Comparison of ENCODE assay signal across 33 cellular contexts in genomic region chr1:231045318-231045717, GRCh38. TPM values are rescaled to one million over a fixed set of nuclear protein-coding genes. Genes with fewer than 3 reads are reported as not detected.
DNase-seq lines count a peak whose midpoint lies in the region; ATAC-seq and TF ChIP-seq lines count a peak whose summit lies in the region.
"Had no signal": no experiment of that assay in that cellular context is flagged by ENCODE, and none has a peak within 500 bp of the region (broad histone marks: within the 10 kb centered on the region; RNA-seq: fewer than 3 reads in every experiment).

No MANE protein-coding gene starts in this region.

- peaks cover 17% of the 10 kb centered on the region for H3K4me1 Mint-ChIP-seq in stimulated activated naive CD8-positive, alpha-beta T cell treated with anti-CD3 and anti-CD28 coated beads, Interleukin-15, amount 100 ng/mL, for 72 hours
- peaks cover 8% of the 10 kb centered on the region for H3K4me1 Mint-ChIP-seq in chondrocyte (ENCODE audit: low read depth)

- H3K27me3 ChIP-seq in psoas muscle (ENCODE audit: insufficient read depth in 3 of 3, low read length in 2 of 3), result peaks cover 0 to 32% (median 0%) of the 10 kb centered on the region in 3 donors
- H3K27me3 ChIP-seq: pancreas, testis had no signal

- no peaks in the 10 kb centered on the region for H3K36me3 ChIP-seq in psoas muscle (ENCODE audit: insufficient read depth in 1 of 2, low read depth in 1 of 2)
- H3K36me3 ChIP-seq: MG63, pancreas had no signal

- intact Hi-C loops in psoas muscle (cut with DNase I), result no loop called here

- no peaks in the 10 kb centered on the region for H3K4me1 ChIP-seq in psoas muscle
- H3K4me1 ChIP-seq: pancreas, testis had no signal

- peak; percentile 16 for ATAC-seq in stimulated activated naive CD8-positive, alpha-beta T cell treated with anti-CD3 and anti-CD28 coated beads, Interleukin-15, amount 100 ng/mL, for 72 hours
- ATAC-seq in stimulated activated naive CD8-positive, alpha-beta T cell treated with anti-CD3 and anti-CD28 coated beads, Interleukin-15, Interleukin-2, amounts not matched to agents 100 U/mL and 50 U/mL, for 24 hours, result no peak
- no peak for ATAC-seq in GM18861 (IDR thresholded peaks at IDR 0.05; ENCODE audit: unreplicated experiment)
- ATAC-seq in psoas muscle, result no peak
- ATAC-seq: left lobe of liver, pancreas, right cardiac atrium had no signal

- peaks cover 7% of the 10 kb centered on the region for H3K36me3 Mint-ChIP-seq in chondrocyte (ENCODE audit: low read depth)
- H3K36me3 Mint-ChIP-seq: activated naive CD8-positive, alpha-beta T cell treated with anti-CD3 and anti-CD28 coated beads for 36 hours had no signal

- no peak overlapping the region for H3K27ac ChIP-seq in psoas muscle
- H3K27ac ChIP-seq: 22Rv1, coronary artery, epithelial cell of prostate, pancreas, SK-N-MC, testis had no signal

- no peak overlapping the region for H3K27ac Mint-ChIP-seq in stimulated activated naive CD8-positive, alpha-beta T cell treated with anti-CD3 and anti-CD28 coated beads, Interleukin-15, amount 100 ng/mL, for 72 hours
- H3K27ac Mint-ChIP-seq in chondrocyte (ENCODE audit: unreplicated experiment), result no peak overlapping the region
- H3K27ac Mint-ChIP-seq: activated naive CD8-positive, alpha-beta T cell treated with anti-CD3 and anti-CD28 coated beads for 36 hours; CD14-positive monocyte; T-helper 1 cell treated with Interleukin-12 subunit alpha and Interleukin-12 subunit beta and Interleukin-4 antibody, amounts not matched to agents 30 μg/mL and 1 μg/mL, for 36 hours had no signal

- H3K9me3 Mint-ChIP-seq in stimulated activated naive CD8-positive, alpha-beta T cell treated with anti-CD3 and anti-CD28 coated beads, Interleukin-15, amount 100 ng/mL, for 72 hours, result peaks cover 5 to 12% of the 10 kb centered on the region in 2 donors
- H3K9me3 Mint-ChIP-seq in chondrocyte (ENCODE audit: low read depth), result peaks cover 10% of the 10 kb centered on the region

- H3K4me3 ChIP-seq in retinal pigment epithelial cell (ENCODE audit: low read length) (no peak overlapping the region), psoas muscle (no peak overlapping the region)
- H3K4me3 ChIP-seq: coronary artery, MG63, pancreas, SK-N-MC, smooth muscle cell, testis had no signal

- H3K27me3 Mint-ChIP-seq in stimulated activated naive CD8-positive, alpha-beta T cell treated with anti-CD3 and anti-CD28 coated beads, Interleukin-15, amount 100 ng/mL, for 72 hours, result peaks cover 53% of the 10 kb centered on the region
- H3K27me3 Mint-ChIP-seq in chondrocyte (ENCODE audit: low read depth), result peaks cover 25% of the 10 kb centered on the region

- TF ChIP-seq CTCF in chondrocyte (IDR thresholded peaks at IDR 0.05) (peak; percentile 21), retinal pigment epithelial cell (conservative IDR thresholded peaks at IDR 0.05; ENCODE audit: low read depth, low read length) (peak; percentile 12), psoas muscle (IDR thresholded peaks at IDR 0.05) (no peak)

- DNase-seq in DMS153 (lab: John Stamatoyannopoulos, UW) (peak; percentile 13), DMS153 treated with DMSO at 0.1 percent for 48 hours (lab: John Stamatoyannopoulos, UW; ENCODE audit: unreplicated experiment) (no peak), chondrocyte (ENCODE audit: low spot score) (no peak), retinal pigment epithelial cell (ENCODE audit: low read depth) (no peak), psoas muscle (no peak)
- DNase-seq in stimulated activated naive CD8-positive, alpha-beta T cell treated with anti-CD3 and anti-CD28 coated beads, Interleukin-15, amount 100 ng/mL, for 72 hours, result no peak
- DNase-seq in stimulated activated naive CD8-positive, alpha-beta T cell treated with anti-CD3 and anti-CD28 coated beads, Interleukin-15, Interleukin-2, amounts not matched to agents 100 U/mL and 50 U/mL, for 24 hours, result no peak
- DNase-seq: activated CD4-positive, alpha-beta T cell treated with anti-CD3 and anti-CD28 coated beads for 1 hour; activated effector memory CD4-positive, alpha-beta T cell treated with Interleukin-2 at 50 U/mL for 16 hours; activated naive CD8-positive, alpha-beta T cell treated with anti-CD3 and anti-CD28 coated beads for 36 hours; activated T-cell treated with anti-CD3 and anti-CD28 coated beads for 4 hours; aorta; effector CD8-positive, alpha-beta T cell; EL; glutamatergic neuron; GOT3; KG1; MG63; NCI-H1105 treated with DMSO at 0.1 percent for 48 hours; pancreas; right cardiac atrium; stimulated activated naive CD4-positive, alpha-beta T cell treated with Interleukin-2 at 50 U/mL for 16 hours; testis had no signal

- no peaks in the 10 kb centered on the region for H3K9me3 ChIP-seq in psoas muscle
- H3K9me3 ChIP-seq: MG63, pancreas, testis had no signal

- no peak overlapping the region for H3K4me3 Mint-ChIP-seq in stimulated activated naive CD8-positive, alpha-beta T cell treated with anti-CD3 and anti-CD28 coated beads, Interleukin-15, amount 100 ng/mL, for 72 hours
- no peak overlapping the region for H3K4me3 Mint-ChIP-seq in chondrocyte (ENCODE audit: unreplicated experiment)
- H3K4me3 Mint-ChIP-seq: activated naive CD8-positive, alpha-beta T cell treated with anti-CD3 and anti-CD28 coated beads for 36 hours; neural crest cell; T-helper 1 cell treated with Interleukin-12 subunit alpha and Interleukin-12 subunit beta and Interleukin-4 antibody, amounts not matched to agents 30 μg/mL and 1 μg/mL, for 36 hours had no signal

RNA-seq across cellular contexts. Expression of gene FAM89A, which starts 5.3 kb away (rescaled TPM):
- total RNA-seq in chondrocyte (17.2 to 20.2 TPM (median 19.7 TPM) in 3 replicates), psoas muscle (1 to 10 TPM; 2.7 to 6.3 (median 4.6) TPM)
- polyA plus RNA-seq in psoas muscle, result 1 to 10 TPM; 2.9 to 5.1 (median 4.2) TPM
